Comparison of ENCODE assay signal across 8 cellular contexts in genomic region chr13:100146534-100146933, GRCh38.
"Had no signal": no experiment of that assay in that cellular context is flagged by ENCODE, and none has a peak within 500 bp of the region (broad histone marks: within the 10 kb centered on the region; RNA-seq: fewer than 3 reads in every experiment).

No MANE protein-coding gene starts in this region.

- H3K4me3 Mint-ChIP-seq: H9, HFFc6 had no signal

- H3K4me3 ChIP-seq: GM23248, HAP-1 had no signal

- H3K36me3 ChIP-seq: HAP-1 had no signal

- H3K9me3 ChIP-seq: HAP-1 had no signal

- DNase-seq: GM23248, GOT3, H7, H9, HCEC 1CT, HFFc6 had no signal

- H2AFZ ChIP-seq: GM23248 had no signal

- H3K9ac ChIP-seq: GM23248 had no signal

- H3K27ac ChIP-seq: GM23248 had no signal

- H3K4me1 ChIP-seq: HAP-1 had no signal

- H3K27ac Mint-ChIP-seq: HFFc6 had no signal

- ATAC-seq: HCT116 had no signal
